1 cellular context compared by ENCODE assay signal in genomic region chr1:52727956-52728656, GRCh38.
TF ChIP-seq lines count a peak whose summit lies in the region.

No MANE protein-coding gene starts in this region.

TF ChIP-seq in HCT116, 20 proteins besides CTCF, POLR2A, EP300 and RAD21 (continued from another document):
- TF ChIP-seq REST (IDR thresholded peaks at IDR 0.05; ENCODE audit: low read depth): no peak
- no peak for TF ChIP-seq SIN3A (IDR thresholded peaks at IDR 0.05; ENCODE audit: low read depth)
- no peak for TF ChIP-seq ZFX (IDR thresholded peaks at IDR 0.05)
- no peak for TF ChIP-seq ATF3 (IDR thresholded peaks at IDR 0.05)
- no peak for TF ChIP-seq FOSL1 (IDR thresholded peaks at IDR 0.05; ENCODE audit: low read depth)
- no peak for TF ChIP-seq ZNF274 (IDR thresholded peaks at IDR 0.05; ENCODE audit: low read depth, low read length)
